1 cellular context compared by ENCODE assay signal in genomic region chr2:127577208-127577475, GRCh38.
TF ChIP-seq lines count a peak whose summit lies in the region.

No MANE protein-coding gene starts in this region.

TF ChIP-seq in IMR-90, 13 proteins besides CTCF, POLR2A, EP300 and RAD21:
- TF ChIP-seq USF2 (IDR thresholded peaks at IDR 0.05; ENCODE audit: low read depth, low read length), result no peak
- TF ChIP-seq FOS (IDR thresholded peaks at IDR 0.05; ENCODE audit: low read depth, low read length), result no peak
- TF ChIP-seq ELK1 (IDR thresholded peaks at IDR 0.05; ENCODE audit: borderline replicate concordance, low read depth, low read length), result no peak
- no peak for TF ChIP-seq BHLHE40 (IDR thresholded peaks at IDR 0.05; ENCODE audit: low read depth, low read length)
- TF ChIP-seq MAZ (IDR thresholded peaks at IDR 0.05; ENCODE audit: borderline replicate concordance, low read depth, low read length), result no peak
